In the genomic region with DNA sequence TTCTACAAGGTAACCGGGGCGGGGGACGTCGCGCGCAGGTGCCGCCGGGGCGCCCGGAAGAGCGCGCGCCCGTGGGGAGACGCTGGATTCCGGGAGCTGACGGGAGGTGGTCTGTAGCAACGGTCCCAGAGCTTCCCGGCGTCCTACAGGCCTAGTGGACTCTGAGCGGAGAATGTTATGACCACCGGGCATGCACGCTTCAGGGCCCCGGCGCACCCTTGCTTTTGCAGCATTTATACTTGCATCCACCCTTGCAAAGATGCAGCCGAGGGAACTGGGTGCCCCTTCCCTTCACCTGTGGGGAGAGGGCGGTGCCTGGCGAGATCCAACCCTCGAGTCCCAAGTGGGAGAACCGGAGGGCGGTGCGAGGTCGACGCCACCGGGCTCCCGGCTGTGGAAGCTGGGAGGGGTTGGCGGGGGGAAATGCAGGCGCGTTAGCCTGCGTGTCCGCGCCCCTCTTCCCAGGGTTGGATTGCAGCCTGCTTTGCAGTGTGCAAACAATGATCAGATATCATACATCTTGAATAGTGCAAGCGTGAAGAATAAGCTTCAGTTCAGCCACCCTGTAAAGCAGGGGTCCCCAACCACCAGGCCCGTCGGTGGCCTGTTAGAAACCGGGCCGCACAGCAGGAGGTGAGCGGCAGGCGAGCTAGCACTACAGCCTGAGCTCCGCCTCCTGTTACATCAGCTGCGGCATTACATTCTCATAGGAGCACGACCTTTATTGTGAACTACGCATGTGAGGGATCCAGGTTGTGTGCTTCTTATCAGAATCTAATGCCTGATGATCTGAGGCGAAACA, we compare ENCODE assay signal across 8 cellular contexts. TPM values are rescaled to one million over a fixed set of nuclear protein-coding genes. Genes with fewer than 3 reads are reported as not detected.
DNase-seq lines count a peak whose midpoint lies in the region; ATAC-seq, FAIRE-seq and TF ChIP-seq lines count a peak whose summit lies in the region.

No MANE protein-coding gene starts in this region.

- H3K27me3 Mint-ChIP-seq in WTC11 (ENCODE audit: low read depth) = no peaks in the 10 kb centered on the region
- H3K27me3 Mint-ChIP-seq in central memory CD8-positive, alpha-beta T cell = no peaks in the 10 kb centered on the region

- peak overlapping the region; percentile 90 for H3K4me3 Mint-ChIP-seq in WTC11
- H3K4me3 Mint-ChIP-seq in central memory CD8-positive, alpha-beta T cell = peak overlapping the region; percentile 84

- H3K4me1 Mint-ChIP-seq in WTC11 = peaks cover 22% of the 10 kb centered on the region
- peaks cover 66% of the 10 kb centered on the region for H3K4me1 Mint-ChIP-seq in central memory CD8-positive, alpha-beta T cell

- POLR2A ChIA-PET in WTC11 (lab: Charles Lee) = interaction anchor here (0.7 to 3.2 kb wide), 8 partner anchors 9 to 405 kb away, joined by 3 to 21 read pairs (median 4); a partner anchor contains a TSS

- TF ChIP-seq POLR2A in GM12892 (IDR thresholded peaks at IDR 0.05; ENCODE audit: low read depth, low read length) = peak; percentile 82

- CTCF ChIA-PET in WTC11 (lab: Charles Lee) = interaction anchor here (1.0 to 2.6 kb wide), 13 partner anchors 7 to 746 kb away, joined by 3 to 33 read pairs (median 4); a partner anchor contains a TSS

- FAIRE-seq in GM12892 (lab: Jason Lieb, UNC) = peak; percentile 94

- H3K27ac Mint-ChIP-seq in WTC11 = peak overlapping the region; percentile 99
- H3K27ac Mint-ChIP-seq in central memory CD8-positive, alpha-beta T cell (ENCODE audit: low read depth) = peak overlapping the region; percentile 94

- peaks cover 24% of the 10 kb centered on the region for H3K36me3 Mint-ChIP-seq in WTC11
- H3K36me3 Mint-ChIP-seq in central memory CD8-positive, alpha-beta T cell (ENCODE audit: insufficient read depth) = peaks cover 43% of the 10 kb centered on the region

- ATAC-seq in HG03045 (IDR thresholded peaks at IDR 0.05; ENCODE audit: unreplicated experiment) = peak; percentile 23
- peak; percentile 22 for ATAC-seq in WTC11
- peak; percentile 61 for ATAC-seq in central memory CD8-positive, alpha-beta T cell (replicated peaks; ENCODE audit: extremely low read depth, poor library complexity, severe bottlenecking)

- DNase-seq in GM12892 (ENCODE audit: insufficient read length) (no peak), NCI-H2171 treated with DMSO at 0.1 percent for 48 hours (lab: John Stamatoyannopoulos, UW) (peak; percentile 88), WTC11 (ENCODE audit: low spot score) (peak; percentile 83), kidney glomerular epithelial cell (lab: John Stamatoyannopoulos, UW) (peak; percentile 60), middle frontal gyrus (ENCODE audit: extremely low spot score, low spot score) (no peak)
- peak; percentile 43 to 58 for DNase-seq in central memory CD8-positive, alpha-beta T cell (ENCODE audit: low spot score in 2 of 2)
- DNase-seq in stimulated activated CD4-positive, alpha-beta T cell treated with anti-CD3 and anti-CD28 coated beads, Interleukin-1b, Interleukin-23, amount 100 ng/mL, for 24 hours (ENCODE audit: low read depth in 4 of 4, low spot score in 1 of 4) = peak; percentile 25 to 57 (median 39)

- H3K9me3 Mint-ChIP-seq in WTC11 = peaks cover 9% of the 10 kb centered on the region
- H3K9me3 Mint-ChIP-seq in central memory CD8-positive, alpha-beta T cell = no peaks in the 10 kb centered on the region

- TF ChIP-seq CTCF in WTC11 (IDR thresholded peaks at IDR 0.05) = no peak

TF ChIP-seq in WTC11, 78 proteins besides CTCF, POLR2A, EP300 and RAD21:
- TF ChIP-seq RELA (CRISPR knock-in tag; IDR thresholded peaks at IDR 0.05; ENCODE audit: borderline replicate concordance) = no peak
- TF ChIP-seq, protein P1, sequence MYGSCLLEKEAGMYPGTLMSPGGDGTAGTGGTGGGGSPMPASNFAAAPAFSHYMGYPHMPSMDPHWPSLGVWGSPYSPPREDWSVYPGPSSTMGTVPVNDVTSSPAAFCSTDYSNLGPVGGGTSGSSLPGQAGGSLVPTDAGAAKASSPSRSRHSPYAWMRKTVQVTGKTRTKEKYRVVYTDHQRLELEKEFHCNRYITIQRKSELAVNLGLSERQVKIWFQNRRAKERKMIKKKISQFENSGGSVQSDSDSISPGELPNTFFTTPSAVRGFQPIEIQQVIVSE (CRISPR knock-in tag; IDR thresholded peaks at IDR 0.05; ENCODE audit: borderline replicate concordance) = no peak
- TF ChIP-seq GTF2I (CRISPR knock-in tag; conservative IDR thresholded peaks at IDR 0.05) = no peak
- TF ChIP-seq TP53 (CRISPR knock-in tag; IDR thresholded peaks at IDR 0.05) = 0 out of 2 replicates have a peak, but pooled peaks have one; percentile 77
- TF ChIP-seq SMAD3 (CRISPR knock-in tag; IDR thresholded peaks at IDR 0.05; ENCODE audit: borderline replicate concordance) = peak; percentile 49; the same call in 1 of the 2 replicates
- TF ChIP-seq, protein P2, sequence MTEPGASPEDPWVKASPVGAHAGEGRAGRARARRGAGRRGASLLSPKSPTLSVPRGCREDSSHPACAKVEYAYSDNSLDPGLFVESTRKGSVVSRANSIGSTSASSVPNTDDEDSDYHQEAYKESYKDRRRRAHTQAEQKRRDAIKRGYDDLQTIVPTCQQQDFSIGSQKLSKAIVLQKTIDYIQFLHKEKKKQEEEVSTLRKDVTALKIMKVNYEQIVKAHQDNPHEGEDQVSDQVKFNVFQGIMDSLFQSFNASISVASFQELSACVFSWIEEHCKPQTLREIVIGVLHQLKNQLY (CRISPR knock-in tag; IDR thresholded peaks at IDR 0.05) = 0 out of 2 replicates have a peak, but pooled peaks have one; percentile 46
- 0 out of 2 replicates have a peak, but pooled peaks have one; percentile 61 for TF ChIP-seq FOXK1 (CRISPR knock-in tag; IDR thresholded peaks at IDR 0.05)
- TF ChIP-seq NR2C2 (CRISPR knock-in tag; IDR thresholded peaks at IDR 0.05) = no peak
- peak; percentile 98 for TF ChIP-seq GABPB1 (CRISPR knock-in tag; IDR thresholded peaks at IDR 0.05)
- TF ChIP-seq, protein P3, sequence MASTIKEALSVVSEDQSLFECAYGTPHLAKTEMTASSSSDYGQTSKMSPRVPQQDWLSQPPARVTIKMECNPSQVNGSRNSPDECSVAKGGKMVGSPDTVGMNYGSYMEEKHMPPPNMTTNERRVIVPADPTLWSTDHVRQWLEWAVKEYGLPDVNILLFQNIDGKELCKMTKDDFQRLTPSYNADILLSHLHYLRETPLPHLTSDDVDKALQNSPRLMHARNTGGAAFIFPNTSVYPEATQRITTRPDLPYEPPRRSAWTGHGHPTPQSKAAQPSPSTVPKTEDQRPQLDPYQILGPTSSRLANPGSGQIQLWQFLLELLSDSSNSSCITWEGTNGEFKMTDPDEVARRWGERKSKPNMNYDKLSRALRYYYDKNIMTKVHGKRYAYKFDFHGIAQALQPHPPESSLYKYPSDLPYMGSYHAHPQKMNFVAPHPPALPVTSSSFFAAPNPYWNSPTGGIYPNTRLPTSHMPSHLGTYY (CRISPR knock-in tag; IDR thresholded peaks at IDR 0.05) = no peak
- TF ChIP-seq ELF4 (CRISPR knock-in tag; IDR thresholded peaks at IDR 0.05; ENCODE audit: low read depth) = peak; percentile 6; the same call in 1 of the 2 replicates
- TF ChIP-seq, protein P4, sequence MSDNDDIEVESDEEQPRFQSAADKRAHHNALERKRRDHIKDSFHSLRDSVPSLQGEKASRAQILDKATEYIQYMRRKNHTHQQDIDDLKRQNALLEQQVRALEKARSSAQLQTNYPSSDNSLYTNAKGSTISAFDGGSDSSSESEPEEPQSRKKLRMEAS (CRISPR knock-in tag; IDR thresholded peaks at IDR 0.05) = peak; percentile 22; the same call in 1 of the 2 replicates
- TF ChIP-seq ESRRA (CRISPR knock-in tag; IDR thresholded peaks at IDR 0.05; ENCODE audit: borderline replicate concordance) = 0 out of 2 replicates have a peak, but pooled peaks have one; percentile 27
- TF ChIP-seq KAT7 (CRISPR knock-in tag; IDR thresholded peaks at IDR 0.05; ENCODE audit: borderline replicate concordance) = peak; percentile 55; the same call in 1 of the 2 replicates
- TF ChIP-seq ZNF423 (CRISPR knock-in tag; IDR thresholded peaks at IDR 0.05) = peak; percentile 62; the same call in 1 of the 2 replicates
- TF ChIP-seq ETV6 (CRISPR knock-in tag; IDR thresholded peaks at IDR 0.05) = 0 out of 2 replicates have a peak, but pooled peaks have one; percentile 25

RNA-seq across cellular contexts. Expression of a gene that starts 0.6 kb away (rescaled TPM):
- polyA plus RNA-seq in GM12892 (2012; ENCODE audit: missing spikeins) = 91.5 TPM
- total RNA-seq in WTC11 (2021) = 162 to 171 TPM (median 168 TPM) in 3 replicates

RNA-seq across cellular contexts. Expression of a gene that starts 0.8 kb away (rescaled TPM):
- polyA plus RNA-seq in GM12892 (2012; ENCODE audit: missing spikeins) = 7.3 TPM
- 7.8 to 10.5 TPM (median 9.4 TPM) in 3 replicates for total RNA-seq in WTC11 (2021)

Comparison
In these comparisons a context has a peak if more than half of its experiments do, and no peak if none do; other contexts are left out.
1. DNase-seq: peak in NCI-H2171 treated with DMSO at 0.1 percent for 48 hours (single experiment), WTC11 (single experiment), central memory CD8-positive, alpha-beta T cell (2 of 2), kidney glomerular epithelial cell (single experiment) and stimulated activated CD4-positive, alpha-beta T cell treated with anti-CD3 and anti-CD28 coated beads, Interleukin-1b, Interleukin-23, amount 100 ng/mL, for 24 hours (4 of 4); none in GM12892 (single experiment) and middle frontal gyrus (single experiment).
2. Peak in every context shown above with its lines, with median percentiles within 50 percentile points of each other: ATAC-seq.